Comparison of ENCODE assay signal across 13 cellular contexts in the genomic region with DNA sequence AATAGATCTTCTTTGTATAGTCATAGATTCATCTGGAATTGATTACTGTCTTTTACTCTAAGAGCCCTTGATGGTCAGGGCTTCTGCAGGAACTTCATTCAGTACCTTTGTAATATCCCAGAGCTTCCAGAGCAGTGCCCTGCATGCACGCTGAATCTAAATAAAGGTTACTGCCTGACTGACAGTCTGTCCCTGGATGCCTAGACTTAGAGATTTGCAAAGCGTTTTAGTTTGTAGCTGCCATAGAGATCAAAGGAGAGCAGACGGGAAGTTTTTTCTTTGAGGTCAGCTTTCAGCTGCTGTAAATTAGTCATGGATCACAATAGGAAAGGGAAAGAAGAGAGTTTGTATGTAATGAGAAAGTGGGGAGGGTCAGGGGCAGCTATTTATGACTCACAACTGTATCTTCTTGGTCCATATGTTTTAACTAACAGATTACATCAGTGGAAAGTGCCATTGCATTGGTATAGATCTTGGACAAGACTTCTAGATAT. TPM values are rescaled to one million over a fixed set of nuclear protein-coding genes. Genes with fewer than 3 reads are reported as not detected.
DNase-seq lines count a peak whose midpoint lies in the region; ATAC-seq and TF ChIP-seq lines count a peak whose summit lies in the region.
"Had no signal": no experiment of that assay in that cellular context is flagged by ENCODE, and none has a peak within 500 bp of the region (broad histone marks: within the 10 kb centered on the region; RNA-seq: fewer than 3 reads in every experiment).

No MANE protein-coding gene starts in this region.

- H3K4me1 ChIP-seq in Peyer's patch: no peaks in the 10 kb centered on the region

- DNase-seq in A172 (ENCODE audit: low spot score) (peak; percentile 81), HFF-Myc (ENCODE audit: extremely low read depth, low read depth) (peak; percentile 73), amniotic epithelial cell (ENCODE audit: low read depth) (peak; percentile 48), iPS-NIHi7 (ENCODE audit: extremely low spot score) (peak; percentile 18), NCI-H1092 (lab: John Stamatoyannopoulos, UW) (no peak), Peyer's patch (no peak)
- DNase-seq: activated CD4-positive, CD25-positive, alpha-beta regulatory T cell; NCI-H1417 treated with DMSO at 0.1 percent for 48 hours; RPMI8226 had no signal

- TF ChIP-seq CTCF in HFF-Myc (IDR thresholded peaks at IDR 0.05; ENCODE audit: low read depth, low read length, missing control alignments) (no peak), Peyer's patch (IDR thresholded peaks at IDR 0.05) (no peak)

- no peak for TF ChIP-seq POLR2A in Peyer's patch (IDR thresholded peaks at IDR 0.05)

- no peak overlapping the region for H3K27ac ChIP-seq in Peyer's patch

- no peak overlapping the region for H3K4me3 ChIP-seq in HFF-Myc (replicated peaks; ENCODE audit: low read depth, low read length)
- no peak overlapping the region for H3K4me3 ChIP-seq in Peyer's patch

- H3K9me3 ChIP-seq in Peyer's patch: no peaks in the 10 kb centered on the region

- H3K27me3 ChIP-seq in Peyer's patch: no peaks in the 10 kb centered on the region

- H3K36me3 ChIP-seq in Peyer's patch: no peaks in the 10 kb centered on the region

- ATAC-seq in HG03342 (IDR thresholded peaks at IDR 0.05; ENCODE audit: unreplicated experiment): no peak
- no peak for ATAC-seq in HG03159 (IDR thresholded peaks at IDR 0.05; ENCODE audit: unreplicated experiment)
- ATAC-seq: natural killer cell treated with Interleukin-12 subunit alpha and Interleukin-12 subunit beta and Interleukin-15 and Interleukin-18, amount 100 ng/mL, for 72 hours had no signal

RNA-seq across cellular contexts. Expression of a gene that starts 45.2 kb away (rescaled TPM):
- total RNA-seq in A172 (2014; rRNA removed; shearing (Covaris generic)): not detected in 2 replicates
- total RNA-seq in Peyer's patch: not detected
- total RNA-seq: activated T-helper 2 cell treated with anti-CD3 and anti-CD28 coated beads, Interferon-gamma antibody, Interleukin-2, Interleukin-4, amounts not matched to agents 10 μg/mL and 5 μg/mL and 100 μg/mL, durations not matched to agents 14 hours and 24 hours and 36 hours; natural killer cell treated with Interleukin-12 subunit alpha and Interleukin-12 subunit beta and Interleukin-15 and Interleukin-18, amount 100 ng/mL, for 72 hours had no signal

Comparison
In these comparisons a context has a peak if more than half of its experiments do, and no peak if none do; other contexts are left out.
1. DNase-seq: peak in A172 (single experiment), HFF-Myc (single experiment), amniotic epithelial cell (single experiment) and iPS-NIHi7 (single experiment); none in NCI-H1092 (single experiment) and Peyer's patch (0 of 3).